ENCODE assay signal across 10 cellular contexts in the genomic region with DNA sequence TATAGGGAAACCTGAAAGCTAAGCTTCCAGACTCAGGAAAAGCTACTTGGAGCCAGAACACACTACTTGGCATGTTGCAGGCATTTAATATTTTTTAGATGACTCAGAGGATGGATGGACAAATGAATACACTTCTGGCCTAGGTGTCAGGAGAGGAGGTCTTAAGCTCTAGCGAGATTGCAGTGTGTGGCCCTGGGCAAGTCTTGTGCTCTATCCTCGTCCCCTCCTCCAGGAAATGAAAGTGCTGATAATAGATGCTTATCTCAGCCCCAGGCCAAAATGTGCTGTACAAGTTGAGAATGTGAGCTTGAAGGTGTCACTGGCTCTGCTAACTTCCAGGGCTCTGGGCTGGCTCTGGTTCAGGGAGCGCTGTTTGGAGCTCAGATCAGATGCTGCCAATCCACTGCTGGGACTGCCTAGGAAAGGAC.
DNase-seq lines count a peak whose midpoint lies in the region; ATAC-seq and TF ChIP-seq lines count a peak whose summit lies in the region.
"Had no signal": no experiment of that assay in that cellular context is flagged by ENCODE, and none has a peak within 500 bp of the region (broad histone marks: within the 10 kb centered on the region; RNA-seq: fewer than 3 reads in every experiment).

No MANE protein-coding gene starts in this region.

- no peak overlapping the region for H3K4me3 ChIP-seq in AG10803 (ENCODE audit: low read length)
- H3K4me3 ChIP-seq in choroid plexus epithelial cell (ENCODE audit: low read depth, low read length), result no peak overlapping the region

- ATAC-seq in GM18498 (IDR thresholded peaks at IDR 0.05; ENCODE audit: unreplicated experiment), result no peak
- ATAC-seq: stimulated activated memory B cell treated with anti-CD40 and anti-IgM and Interleukin-4, amounts not matched to agents 10 μg/mL and 1 μg/mL and 100 μg/mL, for 72 hours had no signal

- CTCF ChIA-PET in HEK293T (lab: Yijun Ruan, JAX), result no interaction called here

- POLR2A ChIA-PET in HEK293T (lab: Yijun Ruan, JAX), result no interaction called here

- TF ChIP-seq CTCF in AG10803 (conservative IDR thresholded peaks at IDR 0.05; ENCODE audit: low read length) (no peak), choroid plexus epithelial cell (conservative IDR thresholded peaks at IDR 0.05; ENCODE audit: low read depth, low read length) (no peak)

- peak; percentile 77 for DNase-seq in AG10803 (ENCODE audit: low read depth)
- DNase-seq in M059J (ENCODE audit: low read depth), result peak; percentile 94
- DNase-seq in choroid plexus epithelial cell (ENCODE audit: low read depth), result peak; percentile 87
- DNase-seq in lung microvascular endothelial cell (ENCODE audit: low read depth in 2 of 2), result peak; percentile 32 to 75
- no peak for DNase-seq in SKM-1 treated with dmso at 0.1 percent for 144 hours (lab: John Stamatoyannopoulos, UW; ENCODE audit: unreplicated experiment)
- DNase-seq in glomerular visceral epithelial cell (ENCODE audit: extremely low spot score), result no peak
- DNase-seq in HEK293T (ENCODE audit: extremely low spot score), result no peak
- DNase-seq: NCI-H146 had no signal

TF ChIP-seq in HEK293T, 16 proteins besides CTCF, POLR2A, EP300 and RAD21:
- no peak for TF ChIP-seq LEF1 (IDR thresholded peaks at IDR 0.05; ENCODE audit: borderline replicate concordance)
- no peak for TF ChIP-seq ARNT (IDR thresholded peaks at IDR 0.05)
- no peak for TF ChIP-seq FOXM1 (IDR thresholded peaks at IDR 0.05; ENCODE audit: borderline replicate concordance)
- no peak for TF ChIP-seq HDGF (IDR thresholded peaks at IDR 0.05; ENCODE audit: borderline replicate concordance)
- TF ChIP-seq, protein P1, sequence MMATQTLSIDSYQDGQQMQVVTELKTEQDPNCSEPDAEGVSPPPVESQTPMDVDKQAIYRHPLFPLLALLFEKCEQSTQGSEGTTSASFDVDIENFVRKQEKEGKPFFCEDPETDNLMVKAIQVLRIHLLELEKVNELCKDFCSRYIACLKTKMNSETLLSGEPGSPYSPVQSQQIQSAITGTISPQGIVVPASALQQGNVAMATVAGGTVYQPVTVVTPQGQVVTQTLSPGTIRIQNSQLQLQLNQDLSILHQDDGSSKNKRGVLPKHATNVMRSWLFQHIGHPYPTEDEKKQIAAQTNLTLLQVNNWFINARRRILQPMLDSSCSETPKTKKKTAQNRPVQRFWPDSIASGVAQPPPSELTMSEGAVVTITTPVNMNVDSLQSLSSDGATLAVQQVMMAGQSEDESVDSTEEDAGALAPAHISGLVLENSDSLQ (IDR thresholded peaks at IDR 0.05), result no peak
- TF ChIP-seq SP1 (IDR thresholded peaks at IDR 0.05), result no peak
- TF ChIP-seq TARDBP (IDR thresholded peaks at IDR 0.05), result no peak
- TF ChIP-seq SUZ12 (IDR thresholded peaks at IDR 0.05), result no peak
- no peak for TF ChIP-seq FOXK2 (IDR thresholded peaks at IDR 0.05)
- no peak for TF ChIP-seq BHLHE40 (IDR thresholded peaks at IDR 0.05; ENCODE audit: borderline replicate concordance)
- no peak for TF ChIP-seq FOXA1 (IDR thresholded peaks at IDR 0.05)
- no peak for TF ChIP-seq CTBP1 (IDR thresholded peaks at IDR 0.05; ENCODE audit: borderline replicate concordance)
- no peak for TF ChIP-seq ELF4 (IDR thresholded peaks at IDR 0.05)
- no peak for TF ChIP-seq NFRKB (IDR thresholded peaks at IDR 0.05)
- no peak for TF ChIP-seq L3MBTL2 (conservative IDR thresholded peaks at IDR 0.05)
- TF ChIP-seq ZNF384 (IDR thresholded peaks at IDR 0.05), result no peak

Comparison
In these comparisons a context has a peak if more than half of its experiments do, and no peak if none do; other contexts are left out.
1. DNase-seq: peak in AG10803 (single experiment), M059J (single experiment), choroid plexus epithelial cell (single experiment) and lung microvascular endothelial cell (2 of 2); none in SKM-1 treated with dmso at 0.1 percent for 144 hours (single experiment), glomerular visceral epithelial cell (single experiment) and HEK293T (single experiment).